ENCODE assay signal across 11 cellular contexts in the genomic region with DNA sequence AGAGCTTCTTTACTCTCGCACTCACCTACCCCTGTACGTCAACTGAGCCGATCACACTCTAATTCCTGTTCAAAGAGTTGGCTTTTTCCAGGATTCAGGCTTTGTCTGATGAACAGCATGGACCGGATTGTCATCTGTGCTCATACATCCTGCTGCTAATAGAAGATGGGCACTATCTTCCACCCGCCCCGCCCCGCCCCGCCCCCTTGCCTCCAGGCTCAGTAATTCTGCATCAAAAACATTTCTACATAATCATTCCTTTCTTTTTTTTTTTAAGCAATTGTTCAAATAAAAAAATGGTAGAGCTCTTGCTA. TPM values are rescaled to one million over a fixed set of nuclear protein-coding genes. Genes with fewer than 3 reads are reported as not detected.
DNase-seq lines count a peak whose midpoint lies in the region; ATAC-seq and TF ChIP-seq lines count a peak whose summit lies in the region.
"Had no signal": no experiment of that assay in that cellular context is flagged by ENCODE, and none has a peak within 500 bp of the region (broad histone marks: within the 10 kb centered on the region; RNA-seq: fewer than 3 reads in every experiment).

No MANE protein-coding gene starts in this region.

- peak overlapping the region; percentile 26 for H3K4me3 Mint-ChIP-seq in activated T-cell treated with anti-CD3 and anti-CD28 coated beads, Interleukin-2, amount 50 U/mL, for 4 hours
- H3K4me3 Mint-ChIP-seq in activated naive CD8-positive, alpha-beta T cell treated with anti-CD3 and anti-CD28 coated beads for 36 hours, result peak overlapping the region; percentile 48

- H3K4me1 ChIP-seq in foreskin keratinocyte (no peaks in the 10 kb centered on the region), skeletal muscle satellite cell (ENCODE audit: control insufficient read depth, insufficient read depth, low read length) (peaks cover 7% of the 10 kb centered on the region)
- H3K4me1 ChIP-seq: SJSA1 had no signal

- in situ Hi-C loops in ACHN (cut with HindIII; ENCODE audit: low pct_ligation_motif_present, low pct_unique_long_range_greater_than_20kb, low sequenced_read_pairs), result loop anchor here (25.0 kb wide), 1 partner anchor 151 kb away; no protein-coding TSS in a partner anchor

- H3K4me1 Mint-ChIP-seq in activated T-cell treated with anti-CD3 and anti-CD28 coated beads, Interleukin-2, amount 50 U/mL, for 4 hours (ENCODE audit: low read depth), result peaks cover 8% of the 10 kb centered on the region
- peaks cover 8% of the 10 kb centered on the region for H3K4me1 Mint-ChIP-seq in activated naive CD8-positive, alpha-beta T cell treated with anti-CD3 and anti-CD28 coated beads for 36 hours

- H3K27ac ChIP-seq in foreskin keratinocyte, result no peak overlapping the region
- H3K27ac ChIP-seq: SJSA1 had no signal

- no peak for DNase-seq in activated T-cell treated with anti-CD3 and anti-CD28 coated beads, Interleukin-2, amount 50 U/mL, for 4 hours
- DNase-seq in activated T-cell treated with anti-CD3 and anti-CD28 coated beads for 4 hours (no peak), foreskin keratinocyte (no peak), ACHN (no peak)
- DNase-seq in activated naive CD8-positive, alpha-beta T cell treated with anti-CD3 and anti-CD28 coated beads for 36 hours, result no peak
- DNase-seq: stimulated activated naive B cell treated with anti-CD40 and anti-IgM and Interleukin-4, amounts not matched to agents 10 μg/mL and 1 μg/mL and 100 μg/mL, for 72 hours had no signal

- no peaks in the 10 kb centered on the region for H3K36me3 Mint-ChIP-seq in activated T-cell treated with anti-CD3 and anti-CD28 coated beads, Interleukin-2, amount 50 U/mL, for 4 hours (ENCODE audit: insufficient read depth)
- no peaks in the 10 kb centered on the region for H3K36me3 Mint-ChIP-seq in activated naive CD8-positive, alpha-beta T cell treated with anti-CD3 and anti-CD28 coated beads for 36 hours
- H3K36me3 Mint-ChIP-seq: stimulated activated naive B cell treated with anti-CD40 and anti-IgM and Interleukin-4, amounts not matched to agents 10 μg/mL and 1 μg/mL and 100 μg/mL, for 72 hours had no signal

- peaks cover 60% of the 10 kb centered on the region for H3K27me3 ChIP-seq in foreskin keratinocyte
- peaks cover 5% of the 10 kb centered on the region for H3K27me3 ChIP-seq in skeletal muscle satellite cell (ENCODE audit: control insufficient read depth, insufficient read depth, low read length)

- TF ChIP-seq CTCF in foreskin keratinocyte (conservative IDR thresholded peaks at IDR 0.05), result no peak

- H3K36me3 ChIP-seq in skeletal muscle satellite cell (ENCODE audit: insufficient read depth, low read length), result no peaks in the 10 kb centered on the region
- H3K36me3 ChIP-seq: SJSA1 had no signal

- no peaks in the 10 kb centered on the region for H3K9me3 Mint-ChIP-seq in activated T-cell treated with anti-CD3 and anti-CD28 coated beads, Interleukin-2, amount 50 U/mL, for 4 hours
- peaks cover 4% of the 10 kb centered on the region for H3K9me3 Mint-ChIP-seq in activated naive CD8-positive, alpha-beta T cell treated with anti-CD3 and anti-CD28 coated beads for 36 hours
- H3K9me3 Mint-ChIP-seq: stimulated activated naive B cell treated with anti-CD40 and anti-IgM and Interleukin-4, amounts not matched to agents 10 μg/mL and 1 μg/mL and 100 μg/mL, for 72 hours had no signal

- no peak overlapping the region for H3K27ac Mint-ChIP-seq in activated naive CD8-positive, alpha-beta T cell treated with anti-CD3 and anti-CD28 coated beads for 36 hours
- H3K27ac Mint-ChIP-seq: stimulated activated naive B cell treated with anti-CD40 and anti-IgM and Interleukin-4, amounts not matched to agents 10 μg/mL and 1 μg/mL and 100 μg/mL, for 72 hours had no signal

- H3K27me3 Mint-ChIP-seq in activated T-cell treated with anti-CD3 and anti-CD28 coated beads, Interleukin-2, amount 50 U/mL, for 4 hours (ENCODE audit: low read depth), result peaks cover 19% of the 10 kb centered on the region
- peaks cover 40% of the 10 kb centered on the region for H3K27me3 Mint-ChIP-seq in activated naive CD8-positive, alpha-beta T cell treated with anti-CD3 and anti-CD28 coated beads for 36 hours

- H3K9me3 ChIP-seq in skeletal muscle satellite cell (replicated peaks; ENCODE audit: low read length), result no peaks in the 10 kb centered on the region
- H3K9me3 ChIP-seq: SJSA1 had no signal

- ATAC-seq in activated T-cell treated with anti-CD3 and anti-CD28 coated beads, Interleukin-2, amount 50 U/mL, for 4 hours, result no peak
- ATAC-seq in foreskin keratinocyte (peak; percentile 68), HG02678 (IDR thresholded peaks at IDR 0.05; ENCODE audit: unreplicated experiment) (no peak), HG03432 (IDR thresholded peaks at IDR 0.05; ENCODE audit: unreplicated experiment) (no peak)

- peak overlapping the region; percentile 99 for H3K4me2 ChIP-seq in skeletal muscle satellite cell (ENCODE audit: low read length)

- H3K4me3 ChIP-seq in skeletal muscle satellite cell (ENCODE audit: low read length), result peak overlapping the region; percentile 76
- H3K4me3 ChIP-seq: SJSA1 had no signal

- peak overlapping the region; percentile 54 for H3K9ac ChIP-seq in skeletal muscle satellite cell (ENCODE audit: low read depth, low read length)

RNA-seq across cellular contexts. Expression of gene G6PC2, which starts 12.0 kb away (rescaled TPM):
- not detected for total RNA-seq in activated T-cell treated with anti-CD3 and anti-CD28 coated beads, Interleukin-2, amount 50 U/mL, for 4 hours
- total RNA-seq in activated naive CD8-positive, alpha-beta T cell treated with anti-CD3 and anti-CD28 coated beads for 36 hours, result not detected
- not detected in 2 replicates for total RNA-seq in foreskin keratinocyte
- polyA plus RNA-seq in foreskin keratinocyte, result not detected in 2 replicates
- total RNA-seq in skeletal muscle satellite cell (2012; rRNA removed), result not detected in 2 replicates
- total RNA-seq: dermis blood vessel endothelial cell, SJSA1 had no signal

RNA-seq across cellular contexts. Expression of gene SPC25, which starts 22.9 kb away (rescaled TPM):
- total RNA-seq in activated T-cell treated with anti-CD3 and anti-CD28 coated beads, Interleukin-2, amount 50 U/mL, for 4 hours, result 1 to 10 TPM; 2.1 to 3.7 (median 2.4) TPM
- 10 to 100 TPM; 33.7 to 37.1 TPM for total RNA-seq in activated naive CD8-positive, alpha-beta T cell treated with anti-CD3 and anti-CD28 coated beads for 36 hours
- 11.4 and 15.4 TPM in 2 replicates for total RNA-seq in foreskin keratinocyte
- 16.6 and 26.1 TPM in 2 replicates for polyA plus RNA-seq in foreskin keratinocyte
- 6.1 and 6.6 TPM in 2 replicates for total RNA-seq in skeletal muscle satellite cell (2012; rRNA removed)
